ENCODE assay signal across 15 cellular contexts in the genomic region with DNA sequence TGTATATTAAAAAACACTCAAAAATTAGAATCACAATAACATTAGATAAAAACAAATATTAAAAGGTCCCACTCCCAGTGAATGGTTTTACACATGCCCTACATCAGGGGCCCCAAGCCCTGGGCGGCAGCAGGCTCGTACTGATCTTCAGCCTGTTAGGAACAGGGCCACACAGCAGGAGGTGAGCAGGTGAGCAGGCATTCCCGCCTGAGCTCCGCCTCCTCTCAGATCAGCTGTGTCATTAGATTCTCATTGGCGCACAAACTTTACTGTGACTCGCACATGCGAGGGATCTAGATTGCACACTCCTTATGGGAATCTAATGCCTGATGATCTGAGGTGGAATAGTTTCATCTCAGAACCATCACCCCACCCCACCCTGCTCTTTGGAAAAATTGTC.
DNase-seq lines count a peak whose midpoint lies in the region; ATAC-seq, FAIRE-seq and TF ChIP-seq lines count a peak whose summit lies in the region.
"Had no signal": no experiment of that assay in that cellular context is flagged by ENCODE, and none has a peak within 500 bp of the region (broad histone marks: within the 10 kb centered on the region; RNA-seq: fewer than 3 reads in every experiment).

No MANE protein-coding gene starts in this region.

- H3K27me3 Mint-ChIP-seq in activated CD4-positive, alpha-beta memory T cell treated with anti-CD3 and anti-CD28 coated beads, Interleukin-2, amount 10 ng/mL, durations not matched to agents 7 days and 5 days: no peaks in the 10 kb centered on the region
- H3K27me3 Mint-ChIP-seq in CD14-positive monocyte (ENCODE audit: low read depth in 3 of 3): no peaks in the 10 kb centered on the region
- H3K27me3 Mint-ChIP-seq: CD4-positive, CD25-positive, alpha-beta regulatory T cell had no signal

- H3K27me3 ChIP-seq in GM23248 (replicated peaks; ENCODE audit: insufficient read depth) (no peaks in the 10 kb centered on the region), foreskin keratinocyte (no peaks in the 10 kb centered on the region)
- H3K27me3 ChIP-seq: gastrocnemius medialis had no signal

- no peak overlapping the region for H2AFZ ChIP-seq in GM23248

- CTCF ChIA-PET in activated CD4-positive, alpha-beta memory T cell treated with anti-CD3 and anti-CD28 coated beads, Interleukin-2, amount 10 ng/mL, durations not matched to agents 7 days and 5 days (lab: Charles Lee): interaction anchor here (1.3 to 1.9 kb wide), 2 partner anchors 30 to 31 kb away, joined by 3 to 7 read pairs; no protein-coding TSS in a partner anchor

- peaks cover 38% of the 10 kb centered on the region for H3K4me1 ChIP-seq in GM23248 (ENCODE audit: insufficient read depth)
- H3K4me1 ChIP-seq in foreskin keratinocyte: peaks cover 43% of the 10 kb centered on the region
- no peaks in the 10 kb centered on the region for H3K4me1 ChIP-seq in kidney (ENCODE audit: control insufficient read depth in 1 of 2, insufficient read depth in 1 of 2, low read depth in 1 of 2, low read length in 2 of 2)
- H3K4me1 ChIP-seq: gastrocnemius medialis had no signal

- no peaks in the 10 kb centered on the region for H4K20me1 ChIP-seq in GM23248 (ENCODE audit: insufficient read depth)

- POLR2A ChIA-PET in activated CD4-positive, alpha-beta memory T cell treated with anti-CD3 and anti-CD28 coated beads, Interleukin-2, amount 10 ng/mL, durations not matched to agents 7 days and 5 days (lab: Charles Lee): interaction anchor here (1.3 kb wide), 2 partner anchors 23 to 120 kb away, joined by 3 read pairs; no protein-coding TSS in a partner anchor

- ATAC-seq in foreskin keratinocyte (peak; percentile 64), HG02610 (IDR thresholded peaks at IDR 0.05; ENCODE audit: unreplicated experiment) (no peak)
- ATAC-seq: gastrocnemius medialis, Panc1 had no signal

- H3K4me3 Mint-ChIP-seq in activated CD4-positive, alpha-beta memory T cell treated with anti-CD3 and anti-CD28 coated beads, Interleukin-2, amount 10 ng/mL, durations not matched to agents 7 days and 5 days: no peak overlapping the region
- H3K4me3 Mint-ChIP-seq in CD14-positive monocyte: no peak overlapping the region
- H3K4me3 Mint-ChIP-seq: CD4-positive, CD25-positive, alpha-beta regulatory T cell had no signal

- peaks cover 43% of the 10 kb centered on the region for H3K4me1 Mint-ChIP-seq in activated CD4-positive, alpha-beta memory T cell treated with anti-CD3 and anti-CD28 coated beads, Interleukin-2, amount 10 ng/mL, durations not matched to agents 7 days and 5 days
- peaks cover 2% of the 10 kb centered on the region for H3K4me1 Mint-ChIP-seq in CD14-positive monocyte

- in situ Hi-C loops in GM23248 (cut with MboI): no loop called here

- H3K4me3 ChIP-seq in GM23248: no peak overlapping the region
- H3K4me3 ChIP-seq in kidney (ENCODE audit: low read length in 2 of 2): no peak overlapping the region
- H3K4me3 ChIP-seq: gastrocnemius medialis had no signal

- no peaks in the 10 kb centered on the region for H3K9me2 ChIP-seq in GM23248 (ENCODE audit: insufficient read depth)

- intact Hi-C loops in CD14-positive monocyte (cut with micrococcal nuclease) (no loop called here), kidney (cut with DNase I) (no loop called here)

- peak overlapping the region; percentile 36 for H3K27ac Mint-ChIP-seq in activated CD4-positive, alpha-beta memory T cell treated with anti-CD3 and anti-CD28 coated beads, Interleukin-2, amount 10 ng/mL, durations not matched to agents 7 days and 5 days
- H3K27ac Mint-ChIP-seq in CD14-positive monocyte: peak overlapping the region in 1 of 7 donors; percentile 13

- H3K9ac ChIP-seq in GM23248 (peak overlapping the region; percentile 71), kidney (ENCODE audit: low read length in 2 of 2) (no peak overlapping the region)

- H3K36me3 ChIP-seq in GM23248 (ENCODE audit: low read depth) (peaks cover 24% of the 10 kb centered on the region), kidney (ENCODE audit: control insufficient read depth in 1 of 2, insufficient read depth in 2 of 2, low read length in 2 of 2) (no peaks in the 10 kb centered on the region)

- H3K27ac ChIP-seq in GM23248 (peak overlapping the region; percentile 94), foreskin keratinocyte (peak overlapping the region; percentile 81), kidney (ENCODE audit: low read depth in 2 of 2, low read length in 2 of 2) (no peak overlapping the region)
- H3K27ac ChIP-seq: gastrocnemius medialis had no signal

- peak overlapping the region; percentile 79 for H3K4me2 ChIP-seq in GM23248 (ENCODE audit: unreplicated experiment)

- H3F3A ChIP-seq in GM23248 (ENCODE audit: insufficient read depth): peaks cover 50% of the 10 kb centered on the region

- H3K9me3 ChIP-seq in GM23248 (ENCODE audit: low read depth) (no peaks in the 10 kb centered on the region), kidney (ENCODE audit: control insufficient read depth in 1 of 2, low read length in 2 of 2) (no peaks in the 10 kb centered on the region)
- H3K9me3 ChIP-seq: gastrocnemius medialis had no signal

- DNase-seq in A172 (ENCODE audit: low spot score) (peak; percentile 21), GM23248 (no peak), foreskin keratinocyte (peak in 1 of 2 donors; percentile 62), HUDEP-2 (lab: John Stamatoyannopoulos, UW; ENCODE audit: unreplicated experiment in 76 of 76) (no peak), CD14-positive monocyte (ENCODE audit: low spot score) (no peak), kidney (no peak)
- DNase-seq in activated CD4-positive, alpha-beta memory T cell treated with anti-CD3 and anti-CD28 coated beads, Interleukin-2, amount 10 ng/mL, durations not matched to agents 7 days and 5 days: no peak
- DNase-seq: amniotic stem cell; CD4-positive, CD25-positive, alpha-beta regulatory T cell; gastrocnemius medialis; NCI-H2107; stimulated activated CD4-positive, alpha-beta T cell treated with anti-CD3 and anti-CD28 coated beads, Interleukin-4, amount 100 ng/mL, for 24 hours; stimulated activated naive CD4-positive, alpha-beta T cell had no signal

- no peaks in the 10 kb centered on the region for H3K9me3 Mint-ChIP-seq in activated CD4-positive, alpha-beta memory T cell treated with anti-CD3 and anti-CD28 coated beads, Interleukin-2, amount 10 ng/mL, durations not matched to agents 7 days and 5 days
- peaks cover 0 to 1% (median 0%) of the 10 kb centered on the region in 7 donors for H3K9me3 Mint-ChIP-seq in CD14-positive monocyte

- TF ChIP-seq CTCF in foreskin keratinocyte (conservative IDR thresholded peaks at IDR 0.05) (no peak), CD14-positive monocyte (IDR thresholded peaks at IDR 0.05) (no peak), kidney (IDR thresholded peaks at IDR 0.05; ENCODE audit: borderline replicate concordance, extremely low read depth, insufficient read depth) (no peak)

- WGBS in GM23248 (ENCODE audit: low coverage in 1 of 2, low lambda C conversion rate in 2 of 2, missing lambda C conversion rate in 2 of 2), 2 experiments: 95 to 100% methylated on average over 7 of the region's 7 CpGs

- H3K36me3 Mint-ChIP-seq in activated CD4-positive, alpha-beta memory T cell treated with anti-CD3 and anti-CD28 coated beads, Interleukin-2, amount 10 ng/mL, durations not matched to agents 7 days and 5 days (ENCODE audit: low read depth): peaks cover 55% of the 10 kb centered on the region
- H3K36me3 Mint-ChIP-seq in CD14-positive monocyte: peaks cover 45 to 52% of the 10 kb centered on the region in 2 donors

- H3K79me2 ChIP-seq in GM23248 (ENCODE audit: insufficient read depth): peaks cover 20% of the 10 kb centered on the region; the same call in 1 of the 2 replicates

- FAIRE-seq in kidney (lab: Jason Lieb, UNC): no peak

Comparison
In these comparisons a context has a peak if more than half of its experiments do, and no peak if none do; other contexts are left out.
1. H3K27ac ChIP-seq: peak in GM23248 (single experiment) and foreskin keratinocyte (single experiment); none in kidney (0 of 2).